ENCODE assay signal across 1 cellular context in genomic region chr19:9538183-9539058, GRCh38.
TF ChIP-seq lines count a peak whose summit lies in the region.

TSS of gene ZNF426 (minus strand) at chr19:9538645. CDS start at chr19:9536232, 2,413 bp downstream.

TF ChIP-seq in K562, 482 proteins besides CTCF, POLR2A, EP300 and RAD21 (continued from another document and continues in another):
- TF ChIP-seq, protein P1, sequence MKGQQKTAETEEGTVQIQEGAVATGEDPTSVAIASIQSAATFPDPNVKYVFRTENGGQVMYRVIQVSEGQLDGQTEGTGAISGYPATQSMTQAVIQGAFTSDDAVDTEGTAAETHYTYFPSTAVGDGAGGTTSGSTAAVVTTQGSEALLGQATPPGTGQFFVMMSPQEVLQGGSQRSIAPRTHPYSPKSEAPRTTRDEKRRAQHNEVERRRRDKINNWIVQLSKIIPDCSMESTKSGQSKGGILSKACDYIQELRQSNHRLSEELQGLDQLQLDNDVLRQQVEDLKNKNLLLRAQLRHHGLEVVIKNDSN (CRISPR knock-in tag; IDR thresholded peaks at IDR 0.05), result no peak
- peak; percentile 92 for TF ChIP-seq SIN3B (IDR thresholded peaks at IDR 0.05; ENCODE audit: low read depth)
- TF ChIP-seq RBFOX2 (IDR thresholded peaks at IDR 0.05; ENCODE audit: low read depth, low read length), result peak; percentile 91
- peak; percentile 56; the same call in 1 of the 2 replicates for TF ChIP-seq TOE1 (IDR thresholded peaks at IDR 0.05; ENCODE audit: borderline replicate concordance)
- TF ChIP-seq TOE1 (CRISPR knock-in tag; IDR thresholded peaks at IDR 0.05; ENCODE audit: borderline replicate concordance, low read depth), result no peak
- TF ChIP-seq, protein P2, sequence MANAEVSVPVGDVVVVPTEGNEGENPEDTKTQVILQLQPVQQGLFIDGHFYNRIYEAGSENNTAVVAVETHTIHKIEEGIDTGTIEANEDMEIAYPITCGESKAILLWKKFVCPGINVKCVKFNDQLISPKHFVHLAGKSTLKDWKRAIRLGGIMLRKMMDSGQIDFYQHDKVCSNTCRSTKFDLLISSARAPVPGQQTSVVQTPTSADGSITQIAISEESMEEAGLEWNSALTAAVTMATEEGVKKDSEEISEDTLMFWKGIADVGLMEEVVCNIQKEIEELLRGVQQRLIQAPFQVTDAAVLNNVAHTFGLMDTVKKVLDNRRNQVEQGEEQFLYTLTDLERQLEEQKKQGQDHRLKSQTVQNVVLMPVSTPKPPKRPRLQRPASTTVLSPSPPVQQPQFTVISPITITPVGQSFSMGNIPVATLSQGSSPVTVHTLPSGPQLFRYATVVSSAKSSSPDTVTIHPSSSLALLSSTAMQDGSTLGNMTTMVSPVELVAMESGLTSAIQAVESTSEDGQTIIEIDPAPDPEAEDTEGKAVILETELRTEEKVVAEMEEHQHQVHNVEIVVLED (CRISPR knock-in tag; IDR thresholded peaks at IDR 0.05), result peak; percentile 73
- no peak for TF ChIP-seq CBFA2T3 (IDR thresholded peaks at IDR 0.05)
- TF ChIP-seq HCFC1 (IDR thresholded peaks at IDR 0.05; ENCODE audit: low read depth, low read length), result peak; percentile 81
- TF ChIP-seq JUN (IDR thresholded peaks at IDR 0.05; ENCODE audit: borderline replicate concordance, low read depth, low read length), result peak; percentile 55; the same call in 1 of the 2 replicates
- no peak for TF ChIP-seq JUN (CRISPR knock-in tag; IDR thresholded peaks at IDR 0.05; ENCODE audit: borderline replicate concordance)
- TF ChIP-seq MBD2 (IDR thresholded peaks at IDR 0.05; ENCODE audit: borderline replicate concordance, low read depth), result peak; percentile 63; the same call in 1 of the 2 replicates
- TF ChIP-seq NR2C1 (IDR thresholded peaks at IDR 0.05), result no peak
- peak; percentile 26; the same call in 1 of the 2 replicates for TF ChIP-seq NR2C1 (tag; IDR thresholded peaks at IDR 0.05)
- TF ChIP-seq KDM5B (IDR thresholded peaks at IDR 0.05; ENCODE audit: insufficient replicate concordance, low read depth, low read length), result peak; percentile 84
- no peak for TF ChIP-seq MED1 (CRISPR knock-in tag; IDR thresholded peaks at IDR 0.05; ENCODE audit: borderline replicate concordance)
- TF ChIP-seq, protein P3, sequence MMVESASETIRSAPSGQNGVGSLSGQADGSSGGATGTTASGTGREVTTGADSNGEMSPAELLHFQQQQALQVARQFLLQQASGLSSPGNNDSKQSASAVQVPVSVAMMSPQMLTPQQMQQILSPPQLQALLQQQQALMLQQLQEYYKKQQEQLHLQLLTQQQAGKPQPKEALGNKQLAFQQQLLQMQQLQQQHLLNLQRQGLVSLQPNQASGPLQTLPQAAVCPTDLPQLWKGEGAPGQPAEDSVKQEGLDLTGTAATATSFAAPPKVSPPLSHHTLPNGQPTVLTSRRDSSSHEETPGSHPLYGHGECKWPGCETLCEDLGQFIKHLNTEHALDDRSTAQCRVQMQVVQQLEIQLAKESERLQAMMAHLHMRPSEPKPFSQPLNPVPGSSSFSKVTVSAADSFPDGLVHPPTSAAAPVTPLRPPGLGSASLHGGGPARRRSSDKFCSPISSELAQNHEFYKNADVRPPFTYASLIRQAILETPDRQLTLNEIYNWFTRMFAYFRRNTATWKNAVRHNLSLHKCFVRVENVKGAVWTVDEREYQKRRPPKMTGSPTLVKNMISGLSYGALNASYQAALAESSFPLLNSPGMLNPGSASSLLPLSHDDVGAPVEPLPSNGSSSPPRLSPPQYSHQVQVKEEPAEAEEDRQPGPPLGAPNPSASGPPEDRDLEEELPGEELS (CRISPR knock-in tag; IDR thresholded peaks at IDR 0.05; ENCODE audit: borderline replicate concordance), result no peak
- TF ChIP-seq GABPA (tag; conservative IDR thresholded peaks at IDR 0.05; ENCODE audit: low read depth), result 0 out of 2 replicates have a peak, but pooled peaks have one; percentile 38
- peak; percentile 32; the same call in 1 of the 2 replicates for TF ChIP-seq FOSL1 (tag; conservative IDR thresholded peaks at IDR 0.05)
- TF ChIP-seq ATF1 (CRISPR knock-in tag; IDR thresholded peaks at IDR 0.05), result peak; percentile 98
- TF ChIP-seq ATF1 (tag; IDR thresholded peaks at IDR 0.05), result peak; percentile 100
- TF ChIP-seq NFRKB (IDR thresholded peaks at IDR 0.05; ENCODE audit: low read depth), result peak; percentile 88; the same call in 1 of the 2 replicates
- TF ChIP-seq ARID4B (CRISPR knock-in tag; IDR thresholded peaks at IDR 0.05), result no peak
- TF ChIP-seq YY1 (IDR thresholded peaks at IDR 0.05; ENCODE audit: borderline replicate concordance in 1 of 3, control insufficient read depth in 1 of 3, extremely low read depth in 1 of 3, insufficient read depth in 3 of 3, insufficient read length in 1 of 3, insufficient replicate concordance in 2 of 3, low read depth in 1 of 3, low read length in 2 of 3), result peak; percentile 41 to 82 (median 43)
- no peak for TF ChIP-seq PHTF2 (CRISPR knock-in tag; IDR thresholded peaks at IDR 0.05)
- peak; percentile 98 for TF ChIP-seq ZBTB12 (CRISPR knock-in tag; IDR thresholded peaks at IDR 0.05)
- TF ChIP-seq FOXK2 (conservative IDR thresholded peaks at IDR 0.05 in 1 of 2, IDR thresholded peaks at IDR 0.05 in 1 of 2; ENCODE audit: low read depth in 2 of 2), result peak; percentile 62 to 73; a peak in 3 of 4 replicates
- TF ChIP-seq SRSF9 (IDR thresholded peaks at IDR 0.05; ENCODE audit: borderline replicate concordance, low read depth, low read length), result no peak
- TF ChIP-seq SNRNP70 (optimal IDR thresholded peaks at IDR 0.05; ENCODE audit: low read depth, low read length), result no peak
- TF ChIP-seq, protein P4, sequence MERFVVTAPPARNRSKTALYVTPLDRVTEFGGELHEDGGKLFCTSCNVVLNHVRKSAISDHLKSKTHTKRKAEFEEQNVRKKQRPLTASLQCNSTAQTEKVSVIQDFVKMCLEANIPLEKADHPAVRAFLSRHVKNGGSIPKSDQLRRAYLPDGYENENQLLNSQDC (CRISPR knock-in tag; IDR thresholded peaks at IDR 0.05), result no peak
- TF ChIP-seq RBM34 (IDR thresholded peaks at IDR 0.05; ENCODE audit: borderline replicate concordance, insufficient read depth, low read length), result no peak
- no peak for TF ChIP-seq ZNF347 (CRISPR knock-in tag; IDR thresholded peaks at IDR 0.05; ENCODE audit: low read depth)
- TF ChIP-seq, protein P5, sequence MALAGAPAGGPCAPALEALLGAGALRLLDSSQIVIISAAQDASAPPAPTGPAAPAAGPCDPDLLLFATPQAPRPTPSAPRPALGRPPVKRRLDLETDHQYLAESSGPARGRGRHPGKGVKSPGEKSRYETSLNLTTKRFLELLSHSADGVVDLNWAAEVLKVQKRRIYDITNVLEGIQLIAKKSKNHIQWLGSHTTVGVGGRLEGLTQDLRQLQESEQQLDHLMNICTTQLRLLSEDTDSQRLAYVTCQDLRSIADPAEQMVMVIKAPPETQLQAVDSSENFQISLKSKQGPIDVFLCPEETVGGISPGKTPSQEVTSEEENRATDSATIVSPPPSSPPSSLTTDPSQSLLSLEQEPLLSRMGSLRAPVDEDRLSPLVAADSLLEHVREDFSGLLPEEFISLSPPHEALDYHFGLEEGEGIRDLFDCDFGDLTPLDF (CRISPR knock-in tag; IDR thresholded peaks at IDR 0.05), result 0 out of 2 replicates have a peak, but pooled peaks have one; percentile 28
- TF ChIP-seq ZNF511 (CRISPR knock-in tag; IDR thresholded peaks at IDR 0.05), result peak; percentile 72; the same call in 1 of the 2 replicates
- peak; percentile 95 for TF ChIP-seq KHSRP (IDR thresholded peaks at IDR 0.05)
- no peak for TF ChIP-seq ZNF280B (CRISPR knock-in tag; IDR thresholded peaks at IDR 0.05)
- TF ChIP-seq DPF2 (IDR thresholded peaks at IDR 0.05), result peak; percentile 58; the same call in 1 of the 2 replicates
- TF ChIP-seq, protein P6, sequence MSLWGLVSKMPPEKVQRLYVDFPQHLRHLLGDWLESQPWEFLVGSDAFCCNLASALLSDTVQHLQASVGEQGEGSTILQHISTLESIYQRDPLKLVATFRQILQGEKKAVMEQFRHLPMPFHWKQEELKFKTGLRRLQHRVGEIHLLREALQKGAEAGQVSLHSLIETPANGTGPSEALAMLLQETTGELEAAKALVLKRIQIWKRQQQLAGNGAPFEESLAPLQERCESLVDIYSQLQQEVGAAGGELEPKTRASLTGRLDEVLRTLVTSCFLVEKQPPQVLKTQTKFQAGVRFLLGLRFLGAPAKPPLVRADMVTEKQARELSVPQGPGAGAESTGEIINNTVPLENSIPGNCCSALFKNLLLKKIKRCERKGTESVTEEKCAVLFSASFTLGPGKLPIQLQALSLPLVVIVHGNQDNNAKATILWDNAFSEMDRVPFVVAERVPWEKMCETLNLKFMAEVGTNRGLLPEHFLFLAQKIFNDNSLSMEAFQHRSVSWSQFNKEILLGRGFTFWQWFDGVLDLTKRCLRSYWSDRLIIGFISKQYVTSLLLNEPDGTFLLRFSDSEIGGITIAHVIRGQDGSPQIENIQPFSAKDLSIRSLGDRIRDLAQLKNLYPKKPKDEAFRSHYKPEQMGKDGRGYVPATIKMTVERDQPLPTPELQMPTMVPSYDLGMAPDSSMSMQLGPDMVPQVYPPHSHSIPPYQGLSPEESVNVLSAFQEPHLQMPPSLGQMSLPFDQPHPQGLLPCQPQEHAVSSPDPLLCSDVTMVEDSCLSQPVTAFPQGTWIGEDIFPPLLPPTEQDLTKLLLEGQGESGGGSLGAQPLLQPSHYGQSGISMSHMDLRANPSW (CRISPR knock-in tag; IDR thresholded peaks at IDR 0.05), result peak; percentile 48; the same call in 1 of the 2 replicates
- no peak for TF ChIP-seq TCF7 (IDR thresholded peaks at IDR 0.05; ENCODE audit: borderline replicate concordance)
- TF ChIP-seq, protein P7, sequence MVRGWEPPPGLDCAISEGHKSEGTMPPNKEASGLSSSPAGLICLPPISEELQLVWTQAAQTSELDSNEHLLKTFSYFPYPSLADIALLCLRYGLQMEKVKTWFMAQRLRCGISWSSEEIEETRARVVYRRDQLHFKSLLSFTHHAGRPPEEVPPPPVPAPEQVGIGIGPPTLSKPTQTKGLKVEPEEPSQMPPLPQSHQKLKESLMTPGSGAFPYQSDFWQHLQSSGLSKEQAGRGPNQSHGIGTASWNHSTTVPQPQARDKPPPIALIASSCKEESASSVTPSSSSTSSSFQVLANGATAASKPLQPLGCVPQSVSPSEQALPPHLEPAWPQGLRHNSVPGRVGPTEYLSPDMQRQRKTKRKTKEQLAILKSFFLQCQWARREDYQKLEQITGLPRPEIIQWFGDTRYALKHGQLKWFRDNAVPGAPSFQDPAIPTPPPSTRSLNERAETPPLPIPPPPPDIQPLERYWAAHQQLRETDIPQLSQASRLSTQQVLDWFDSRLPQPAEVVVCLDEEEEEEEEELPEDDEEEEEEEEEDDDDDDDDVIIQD (CRISPR knock-in tag; IDR thresholded peaks at IDR 0.05), result no peak
- TF ChIP-seq NFXL1 (CRISPR knock-in tag; IDR thresholded peaks at IDR 0.05), result no peak
- peak; percentile 13; the same call in 1 of the 2 replicates for TF ChIP-seq ZEB2 (IDR thresholded peaks at IDR 0.05)
- TF ChIP-seq SUPT5H (IDR thresholded peaks at IDR 0.05), result peak; percentile 78
- TF ChIP-seq ZNF699 (CRISPR knock-in tag; IDR thresholded peaks at IDR 0.05; ENCODE audit: insufficient replicate concordance), result no peak
